ENCODE assay signal across 10 cellular contexts in genomic region chr9:124800306-124801259, GRCh38. TPM values are rescaled to one million over a fixed set of nuclear protein-coding genes. Genes with fewer than 3 reads are reported as not detected.
A peak's percentile ranks its signal among the peaks of the same experiment; 100 is the strongest.
DNase-seq lines count a peak whose midpoint lies in the region; ATAC-seq and TF ChIP-seq lines count a peak whose summit lies in the region.
"Had no signal": no experiment of that assay in that cellular context is flagged by ENCODE, and none has a peak within 500 bp of the region (broad histone marks: within the 10 kb centered on the region; RNA-seq: fewer than 3 reads in every experiment).

No MANE protein-coding gene starts in this region.

- TF ChIP-seq POLR2A in GM18505 (IDR thresholded peaks at IDR 0.05; ENCODE audit: borderline replicate concordance, extremely low read depth, insufficient read depth, insufficient read length), result no peak

- ATAC-seq in natural killer cell treated with Interleukin-12 subunit alpha and Interleukin-12 subunit beta and Interleukin-15 and Interleukin-18, amount 100 ng/mL, for 72 hours, result no peak
- ATAC-seq in natural killer cell, result no peak
- no peak for ATAC-seq in GM18505 (IDR thresholded peaks at IDR 0.05; ENCODE audit: unreplicated experiment)

- peaks cover 0 to 3% of the 10 kb centered on the region in 2 donors for H3K27me3 Mint-ChIP-seq in natural killer cell treated with Interleukin-12 subunit alpha and Interleukin-12 subunit beta and Interleukin-15 and Interleukin-18, amount 100 ng/mL, for 72 hours
- peaks cover 0 to 3% of the 10 kb centered on the region in 2 donors for H3K27me3 Mint-ChIP-seq in natural killer cell (ENCODE audit: low read depth in 2 of 2)

- no peak overlapping the region for H3K4me3 Mint-ChIP-seq in natural killer cell treated with Interleukin-12 subunit alpha and Interleukin-12 subunit beta and Interleukin-15 and Interleukin-18, amount 100 ng/mL, for 72 hours
- H3K4me3 Mint-ChIP-seq in natural killer cell, result no peak overlapping the region

- TF ChIP-seq CTCF in natural killer cell (IDR thresholded peaks at IDR 0.05) (no peak), left ventricle myocardium inferior (IDR thresholded peaks at IDR 0.05; ENCODE audit: borderline replicate concordance) (no peak)

- H3K4me1 ChIP-seq in left ventricle myocardium inferior, result peaks cover 67% of the 10 kb centered on the region

- H3K27ac ChIP-seq in SK-N-MC (no peak overlapping the region), left ventricle myocardium inferior (replicated peaks) (peak overlapping the region; percentile 50)

- no peaks in the 10 kb centered on the region for H3K4me1 Mint-ChIP-seq in natural killer cell treated with Interleukin-12 subunit alpha and Interleukin-12 subunit beta and Interleukin-15 and Interleukin-18, amount 100 ng/mL, for 72 hours (ENCODE audit: low read depth in 2 of 2)
- no peaks in the 10 kb centered on the region for H3K4me1 Mint-ChIP-seq in natural killer cell

- H3K4me3 ChIP-seq in SK-N-MC (0 out of 2 replicates have a peak overlapping the region, but pooled peaks have one; percentile 2), left ventricle myocardium inferior (peak overlapping the region; percentile 19)

- H3K36me3 ChIP-seq in SK-N-MC (ENCODE audit: insufficient read depth, low read length) (no peaks in the 10 kb centered on the region), left ventricle myocardium inferior (no peaks in the 10 kb centered on the region)

- H3K9me3 Mint-ChIP-seq in natural killer cell treated with Interleukin-12 subunit alpha and Interleukin-12 subunit beta and Interleukin-15 and Interleukin-18, amount 100 ng/mL, for 72 hours, result no peaks in the 10 kb centered on the region
- H3K9me3 Mint-ChIP-seq in natural killer cell, result no peaks in the 10 kb centered on the region

- DNase-seq in natural killer cell treated with Interleukin-12 subunit alpha and Interleukin-12 subunit beta and Interleukin-15 and Interleukin-18, amount 100 ng/mL, for 72 hours (ENCODE audit: low spot score), result peak; percentile 37
- DNase-seq in natural killer cell (no peak), SK-N-MC (ENCODE audit: low read depth, low spot score) (no peak), left ventricle myocardium inferior (peak; percentile 54), hepatic stellate cell (ENCODE audit: low spot score) (no peak), kidney glomerular epithelial cell (lab: John Stamatoyannopoulos, UW) (no peak), NCI-H226 (no peak)
- DNase-seq: NCI-H2171 had no signal

- H3K27me3 ChIP-seq in left ventricle myocardium inferior (ENCODE audit: low read depth), result no peaks in the 10 kb centered on the region

- intact Hi-C loops in natural killer cell (cut with micrococcal nuclease), result no loop called here
- intact Hi-C loops in left ventricle myocardium inferior (cut with micrococcal nuclease), result no loop called here

- H3K9ac ChIP-seq in SK-N-MC (ENCODE audit: insufficient read length), result no peak overlapping the region

- H3K36me3 Mint-ChIP-seq in natural killer cell treated with Interleukin-12 subunit alpha and Interleukin-12 subunit beta and Interleukin-15 and Interleukin-18, amount 100 ng/mL, for 72 hours, result no peaks in the 10 kb centered on the region
- H3K36me3 Mint-ChIP-seq in natural killer cell, result no peaks in the 10 kb centered on the region

- no peak overlapping the region for H3K27ac Mint-ChIP-seq in natural killer cell treated with Interleukin-12 subunit alpha and Interleukin-12 subunit beta and Interleukin-15 and Interleukin-18, amount 100 ng/mL, for 72 hours
- H3K27ac Mint-ChIP-seq in natural killer cell, result peak overlapping the region in 1 of 2 donors; percentile 6

- H3K9me3 ChIP-seq in SK-N-MC (ENCODE audit: low read depth, low read length) (no peaks in the 10 kb centered on the region), left ventricle myocardium inferior (replicated peaks) (no peaks in the 10 kb centered on the region)

RNA-seq across cellular contexts. Expression of gene OLFML2A, which starts 23.6 kb away (rescaled TPM):
- not detected for total RNA-seq in natural killer cell treated with Interleukin-12 subunit alpha and Interleukin-12 subunit beta and Interleukin-15 and Interleukin-18, amount 100 ng/mL, for 72 hours
- total RNA-seq in natural killer cell (not detected), left ventricle myocardium inferior (41.1 TPM)

RNA-seq across cellular contexts. Expression of gene NR6A1, which starts 29.5 kb away (rescaled TPM):
- 1 to 10 TPM; 2.0 to 3.8 TPM for total RNA-seq in natural killer cell treated with Interleukin-12 subunit alpha and Interleukin-12 subunit beta and Interleukin-15 and Interleukin-18, amount 100 ng/mL, for 72 hours
- total RNA-seq in natural killer cell (under 1 TPM; 0.07 to 0.75 (median 0.49) TPM), left ventricle myocardium inferior (1.0 TPM)

RNA-seq across cellular contexts. Expression of gene WDR38, which starts 52.7 kb away (rescaled TPM):
- total RNA-seq in natural killer cell treated with Interleukin-12 subunit alpha and Interleukin-12 subunit beta and Interleukin-15 and Interleukin-18, amount 100 ng/mL, for 72 hours, result not detected
- total RNA-seq in natural killer cell, result not detected
- total RNA-seq in left ventricle myocardium inferior, result not detected
- total RNA-seq: kidney epithelial cell had no signal

Comparison
In these comparisons a context has a peak if more than half of its experiments do, and no peak if none do; other contexts are left out.
1. DNase-seq: peak in natural killer cell treated with Interleukin-12 subunit alpha and Interleukin-12 subunit beta and Interleukin-15 and Interleukin-18, amount 100 ng/mL, for 72 hours (single experiment) and left ventricle myocardium inferior (single experiment); none in natural killer cell (single experiment), SK-N-MC (single experiment), hepatic stellate cell (single experiment), kidney glomerular epithelial cell (single experiment) and NCI-H226 (single experiment).
2. RNA of gene OLFML2A, which starts 23.6 kb away (total RNA-seq): 41.1 TPM in left ventricle myocardium inferior (single experiment); not detected in natural killer cell and not detected in natural killer cell treated with Interleukin-12 subunit alpha and Interleukin-12 subunit beta and Interleukin-15 and Interleukin-18, amount 100 ng/mL, for 72 hours; every median in the first group is over 10 times any median in the second.